17 cellular contexts compared by ENCODE assay signal in the genomic region with DNA sequence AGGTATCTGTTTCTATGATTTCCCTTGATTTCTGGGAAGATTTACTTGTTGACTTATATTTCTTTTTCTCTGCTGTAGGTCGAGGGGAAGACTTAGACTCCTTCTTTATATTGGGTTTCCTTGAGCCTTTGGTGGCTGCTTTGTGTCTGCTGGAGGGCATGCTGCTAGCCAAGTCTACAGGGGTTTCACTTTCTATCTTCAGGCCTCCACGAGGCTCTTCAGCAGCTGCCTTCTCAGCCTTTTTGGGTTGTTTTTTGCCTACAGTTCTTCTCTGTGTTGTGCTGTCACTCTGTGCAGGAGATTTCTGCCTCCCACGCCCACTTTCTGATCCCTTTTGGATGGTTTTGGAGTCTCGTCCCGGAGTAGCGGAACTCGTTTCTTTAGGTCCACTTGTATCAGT. TPM values are rescaled to one million over a fixed set of nuclear protein-coding genes. Genes with fewer than 3 reads are reported as not detected.
A peak's percentile ranks its signal among the peaks of the same experiment; 100 is the strongest.
DNase-seq lines count a peak whose midpoint lies in the region; ATAC-seq and TF ChIP-seq lines count a peak whose summit lies in the region.
"Had no signal": no experiment of that assay in that cellular context is flagged by ENCODE, and none has a peak within 500 bp of the region (broad histone marks: within the 10 kb centered on the region; RNA-seq: fewer than 3 reads in every experiment).

No MANE protein-coding gene starts in this region.

- H3K4me3 ChIP-seq in IMR-90 (ENCODE audit: insufficient read depth, low read depth, low read length) (no peak overlapping the region), neural progenitor cell (no peak overlapping the region)
- H3K4me3 ChIP-seq: A549, gastroesophageal sphincter had no signal

- no peak overlapping the region for H3K23ac ChIP-seq in IMR-90 (ENCODE audit: low read depth, low read length)

- H4K20me1 ChIP-seq in IMR-90 (ENCODE audit: insufficient read depth, low read length) (peaks cover 4% of the 10 kb centered on the region; the same call in 1 of the 2 replicates), neural progenitor cell (ENCODE audit: low read depth) (peaks cover 4% of the 10 kb centered on the region)

- no peak overlapping the region for H3K18ac ChIP-seq in IMR-90 (ENCODE audit: low read depth, low read length)

- intact Hi-C loops in IMR-90 (cut with micrococcal nuclease), result no loop called here

- peak overlapping the region; percentile 58 for H3K27ac Mint-ChIP-seq in activated T-cell treated with anti-CD3 and anti-CD28 coated beads, Interleukin-2, amount 50 U/mL, for 24 hours
- peak overlapping the region; percentile 16 for H3K27ac Mint-ChIP-seq in activated naive CD8-positive, alpha-beta T cell treated with anti-CD3 and anti-CD28 coated beads for 36 hours
- H3K27ac Mint-ChIP-seq in memory B cell (peak overlapping the region; percentile 39), neural progenitor cell (no peak overlapping the region)

- H3K4ac ChIP-seq in IMR-90 (ENCODE audit: low read depth, low read length), result no peak overlapping the region

- no peak overlapping the region for H4K91ac ChIP-seq in IMR-90 (ENCODE audit: insufficient read depth, low read depth, low read length)

- CTCF ChIA-PET in IMR-90 (lab: Yijun Ruan, JAX), result no interaction called here

- ATAC-seq in IMR-90 (ENCODE audit: low read depth), result no peak
- no peak for ATAC-seq in memory B cell (ENCODE audit: low read depth)
- ATAC-seq: A549, gastroesophageal sphincter had no signal

- peaks cover 9% of the 10 kb centered on the region for H3K79me2 ChIP-seq in neural progenitor cell (ENCODE audit: low read depth)

- in situ Hi-C loops in IMR-90 (cut with MboI; ENCODE audit: low sequenced_read_pairs), result no loop called here

- no peaks in the 10 kb centered on the region for H3K4me1 ChIP-seq in IMR-90 (ENCODE audit: control insufficient read depth, insufficient read depth, low read length)
- H3K4me1 ChIP-seq in neural progenitor cell, result no peaks in the 10 kb centered on the region
- H3K4me1 ChIP-seq: A549 had no signal

- H3K9me3 ChIP-seq in IMR-90 (ENCODE audit: control insufficient read depth, insufficient read depth, low read length) (no peaks in the 10 kb centered on the region), neural progenitor cell (ENCODE audit: low read depth) (no peaks in the 10 kb centered on the region)
- H3K9me3 ChIP-seq: A549, gastroesophageal sphincter had no signal

- DNase-seq in activated T-cell treated with anti-CD3 and anti-CD28 coated beads, Interleukin-2, amount 50 U/mL, for 24 hours, result no peak
- no peak for DNase-seq in activated T-cell treated with anti-CD3 and anti-CD28 coated beads, Interleukin-2, amount 50 U/mL, for 48 hours
- no peak for DNase-seq in IMR-90
- no peak for DNase-seq in activated naive CD8-positive, alpha-beta T cell treated with anti-CD3 and anti-CD28 coated beads for 36 hours
- DNase-seq in memory B cell (ENCODE audit: low spot score in 2 of 2), result no peak
- no peak for DNase-seq in NCI-H748 treated with DMSO at 0.1 percent for 48 hours (lab: John Stamatoyannopoulos, UW)
- DNase-seq in neural progenitor cell (ENCODE audit: low spot score), result no peak
- no peak for DNase-seq in NCI-H226
- DNase-seq: cerebellar nuclear complex, DMS79 treated with DMSO at 0.1 percent for 48 hours, mesendoderm, NCI-H1048, retina had no signal

- no peaks in the 10 kb centered on the region for H3K9me3 Mint-ChIP-seq in activated T-cell treated with anti-CD3 and anti-CD28 coated beads, Interleukin-2, amount 50 U/mL, for 24 hours
- H3K9me3 Mint-ChIP-seq in activated naive CD8-positive, alpha-beta T cell treated with anti-CD3 and anti-CD28 coated beads for 36 hours, result no peaks in the 10 kb centered on the region
- H3K9me3 Mint-ChIP-seq in memory B cell (no peaks in the 10 kb centered on the region), neural progenitor cell (no peaks in the 10 kb centered on the region)
- H3K9me3 Mint-ChIP-seq: CD4-positive, CD25-positive, alpha-beta regulatory T cell; neural crest cell had no signal

- TF ChIP-seq RAD21 in IMR-90 (IDR thresholded peaks at IDR 0.05; ENCODE audit: low read length), result no peak

- no peak for TF ChIP-seq POLR2A in IMR-90 (IDR thresholded peaks at IDR 0.05; ENCODE audit: low read depth, low read length)

- H2AK9ac ChIP-seq in IMR-90 (replicated peaks; ENCODE audit: low read depth, low read length, poor library complexity), result no peak overlapping the region

- no peak overlapping the region for H2BK20ac ChIP-seq in IMR-90 (ENCODE audit: low read depth, low read length)

- no peak overlapping the region for H2BK5ac ChIP-seq in IMR-90 (ENCODE audit: low read depth, low read length, poor library complexity, severe bottlenecking)

- POLR2A ChIA-PET in IMR-90 (lab: Charles Lee; ENCODE audit: unreplicated experiment), result interaction anchor here (0.6 kb wide), 1 partner anchor 24 kb away, joined by 3 read pairs; no protein-coding TSS in a partner anchor

- no peak overlapping the region for H3K4me2 ChIP-seq in IMR-90 (ENCODE audit: low read depth, low read length)
- no peak overlapping the region for H3K4me2 ChIP-seq in neural progenitor cell
- H3K4me2 ChIP-seq: A549 had no signal

- TF ChIP-seq CTCF in IMR-90 (conservative IDR thresholded peaks at IDR 0.05; ENCODE audit: low read depth, low read length) (no peak), neural progenitor cell (IDR thresholded peaks at IDR 0.05) (no peak)

- H3K9me1 ChIP-seq in IMR-90 (ENCODE audit: insufficient read depth, low read length), result no peaks in the 10 kb centered on the region

- dilution Hi-C loops in IMR-90 (cut with HindIII; ENCODE audit: low sequenced_read_pairs, unreplicated experiment), result no loop called here

- no peak overlapping the region for H2BK120ac ChIP-seq in IMR-90 (ENCODE audit: low read depth, low read length)

- no peak overlapping the region for H2AK5ac ChIP-seq in IMR-90 (ENCODE audit: low read depth, low read length)

- peaks cover 34 to 44% of the 10 kb centered on the region in 2 experiments for H3K79me1 ChIP-seq in IMR-90 (ENCODE audit: low read depth in 1 of 2, low read length in 2 of 2)

- no peaks in the 10 kb centered on the region for H3K27me3 Mint-ChIP-seq in activated T-cell treated with anti-CD3 and anti-CD28 coated beads, Interleukin-2, amount 50 U/mL, for 24 hours
- no peaks in the 10 kb centered on the region for H3K27me3 Mint-ChIP-seq in activated naive CD8-positive, alpha-beta T cell treated with anti-CD3 and anti-CD28 coated beads for 36 hours
- no peaks in the 10 kb centered on the region for H3K27me3 Mint-ChIP-seq in memory B cell
- no peaks in the 10 kb centered on the region for H3K27me3 Mint-ChIP-seq in neural progenitor cell (ENCODE audit: insufficient read depth, low read depth)
- H3K27me3 Mint-ChIP-seq: CD4-positive, CD25-positive, alpha-beta regulatory T cell had no signal

- no peak overlapping the region for H2BK15ac ChIP-seq in IMR-90 (ENCODE audit: low read depth, low read length)

- no peak overlapping the region for H4K8ac ChIP-seq in IMR-90 (ENCODE audit: low read depth in 2 of 2, low read length in 2 of 2)

- peaks cover 85% of the 10 kb centered on the region for H3K36me3 Mint-ChIP-seq in activated T-cell treated with anti-CD3 and anti-CD28 coated beads, Interleukin-2, amount 50 U/mL, for 24 hours (ENCODE audit: low read depth)
- H3K36me3 Mint-ChIP-seq in activated naive CD8-positive, alpha-beta T cell treated with anti-CD3 and anti-CD28 coated beads for 36 hours, result peaks cover 21% of the 10 kb centered on the region
- H3K36me3 Mint-ChIP-seq in memory B cell, result peaks cover 28% of the 10 kb centered on the region
- peaks cover 34% of the 10 kb centered on the region for H3K36me3 Mint-ChIP-seq in neural progenitor cell

- H3K36me3 ChIP-seq in IMR-90 (ENCODE audit: control insufficient read depth, insufficient read depth, low read length) (peaks cover 34% of the 10 kb centered on the region), neural progenitor cell (peaks cover 22% of the 10 kb centered on the region)

- H4K5ac ChIP-seq in IMR-90 (ENCODE audit: low read depth, low read length), result no peak overlapping the region

- no peak overlapping the region for H3K4me3 Mint-ChIP-seq in activated T-cell treated with anti-CD3 and anti-CD28 coated beads, Interleukin-2, amount 50 U/mL, for 24 hours
- H3K4me3 Mint-ChIP-seq in activated naive CD8-positive, alpha-beta T cell treated with anti-CD3 and anti-CD28 coated beads for 36 hours, result no peak overlapping the region
- H3K4me3 Mint-ChIP-seq in memory B cell (no peak overlapping the region), neural progenitor cell (no peak overlapping the region)
- H3K4me3 Mint-ChIP-seq: CD4-positive, CD25-positive, alpha-beta regulatory T cell; neural crest cell had no signal

- H3F3A ChIP-seq in neural progenitor cell (ENCODE audit: low read depth), result peaks cover 7% of the 10 kb centered on the region

- WGBS in IMR-90 (ENCODE audit: extremely low coverage in 2 of 2, insufficient read length in 1 of 2), 2 experiments, result 100% methylated on average over 3 of the region's 7 CpGs; no CpG with 5 or more reads in 1 of the 2 experiments

- no peak overlapping the region for H3K56ac ChIP-seq in IMR-90 (ENCODE audit: extremely low read depth, insufficient read depth, low read length)

- no peak overlapping the region for H3K14ac ChIP-seq in IMR-90 (replicated peaks; ENCODE audit: low read depth, low read length)

- H3K27me3 ChIP-seq in IMR-90 (ENCODE audit: control insufficient read depth, insufficient read depth, low read length) (no peaks in the 10 kb centered on the region), neural progenitor cell (no peaks in the 10 kb centered on the region)
- H3K27me3 ChIP-seq: gastroesophageal sphincter had no signal

- H3K27ac ChIP-seq in IMR-90 (ENCODE audit: insufficient read depth, low read length), result no peak overlapping the region
- no peak overlapping the region for H3K27ac ChIP-seq in neural progenitor cell
- H3K27ac ChIP-seq: A549, gastroesophageal sphincter had no signal

- BruUV-seq in IMR-90 (replicated peaks; lab: Mats Ljungman, UMichigan), result TSS peak; percentile 98

- no peak overlapping the region for H2AFZ ChIP-seq in IMR-90 (replicated peaks; ENCODE audit: low read length, poor library complexity)
- H2AFZ ChIP-seq in neural progenitor cell (replicated peaks), result no peak overlapping the region

- H3K9ac ChIP-seq in IMR-90 (ENCODE audit: low read depth, low read length) (no peak overlapping the region), neural progenitor cell (no peak overlapping the region)

- H3K4me1 Mint-ChIP-seq in activated T-cell treated with anti-CD3 and anti-CD28 coated beads, Interleukin-2, amount 50 U/mL, for 24 hours (ENCODE audit: low read depth), result peaks cover 4% of the 10 kb centered on the region
- H3K4me1 Mint-ChIP-seq in activated naive CD8-positive, alpha-beta T cell treated with anti-CD3 and anti-CD28 coated beads for 36 hours, result peaks cover 4% of the 10 kb centered on the region
- H3K4me1 Mint-ChIP-seq in memory B cell (no peaks in the 10 kb centered on the region), neural progenitor cell (no peaks in the 10 kb centered on the region)
- H3K4me1 Mint-ChIP-seq: neural crest cell had no signal

RNA-seq across cellular contexts. Expression of gene LEAP2, which starts 23.2 kb away (rescaled TPM):
- total RNA-seq in IMR-90 (2012; rRNA removed), result under 0.01 TPM in 2 replicates
- polyA plus RNA-seq in IMR-90 (2012; rRNA removed), result 0.23 and 0.36 TPM in 2 replicates
- polyA plus RNA-seq in IMR-90 (2012; cell fraction: cytosol; rRNA removed), result 0.04 and 0.10 TPM in 2 replicates
- 0.55 and 3.5 TPM in 2 replicates for polyA plus RNA-seq in IMR-90 (2012; cell fraction: nucleus; rRNA removed; ENCODE audit: low replicate concordance)
- 1 to 10 TPM; 1.8 TPM for total RNA-seq in activated naive CD8-positive, alpha-beta T cell treated with anti-CD3 and anti-CD28 coated beads for 36 hours
- 3.5 and 3.6 TPM in 2 replicates for total RNA-seq in neural progenitor cell (ENCODE audit: low replicate concordance)

RNA-seq across cellular contexts. Expression of gene UQCRQ, which starts 30.2 kb away (rescaled TPM):
- total RNA-seq in IMR-90 (2012; rRNA removed) (69.7 and 73.7 TPM in 2 replicates), neural progenitor cell (ENCODE audit: low replicate concordance) (45.0 and 63.1 TPM in 2 replicates)
- 292 and 406 TPM in 2 replicates for polyA plus RNA-seq in IMR-90 (2012; rRNA removed)
- polyA plus RNA-seq in IMR-90 (2012; cell fraction: cytosol; rRNA removed), result 213 and 412 TPM in 2 replicates
- polyA plus RNA-seq in IMR-90 (2012; cell fraction: nucleus; rRNA removed; ENCODE audit: low replicate concordance), result 72.8 and 108 TPM in 2 replicates
- 100 to 1,000 TPM; 652 to 654 TPM for total RNA-seq in activated naive CD8-positive, alpha-beta T cell treated with anti-CD3 and anti-CD28 coated beads for 36 hours

RNA-seq across cellular contexts. Expression of gene GDF9, which starts 30.4 kb away (rescaled TPM):
- total RNA-seq in IMR-90 (2012; rRNA removed) (0.18 and 0.28 TPM in 2 replicates), neural progenitor cell (ENCODE audit: low replicate concordance) (0.46 and 0.82 TPM in 2 replicates)
- polyA plus RNA-seq in IMR-90 (2012; rRNA removed), result 0.16 and 0.21 TPM in 2 replicates
- polyA plus RNA-seq in IMR-90 (2012; cell fraction: cytosol; rRNA removed), result 0.01 and 0.02 TPM in 2 replicates
- 0.14 and 0.57 TPM in 2 replicates for polyA plus RNA-seq in IMR-90 (2012; cell fraction: nucleus; rRNA removed; ENCODE audit: low replicate concordance)
- under 1 TPM; 0.26 to 0.29 TPM for total RNA-seq in activated naive CD8-positive, alpha-beta T cell treated with anti-CD3 and anti-CD28 coated beads for 36 hours
